8 cellular contexts compared by ENCODE assay signal in the genomic region with DNA sequence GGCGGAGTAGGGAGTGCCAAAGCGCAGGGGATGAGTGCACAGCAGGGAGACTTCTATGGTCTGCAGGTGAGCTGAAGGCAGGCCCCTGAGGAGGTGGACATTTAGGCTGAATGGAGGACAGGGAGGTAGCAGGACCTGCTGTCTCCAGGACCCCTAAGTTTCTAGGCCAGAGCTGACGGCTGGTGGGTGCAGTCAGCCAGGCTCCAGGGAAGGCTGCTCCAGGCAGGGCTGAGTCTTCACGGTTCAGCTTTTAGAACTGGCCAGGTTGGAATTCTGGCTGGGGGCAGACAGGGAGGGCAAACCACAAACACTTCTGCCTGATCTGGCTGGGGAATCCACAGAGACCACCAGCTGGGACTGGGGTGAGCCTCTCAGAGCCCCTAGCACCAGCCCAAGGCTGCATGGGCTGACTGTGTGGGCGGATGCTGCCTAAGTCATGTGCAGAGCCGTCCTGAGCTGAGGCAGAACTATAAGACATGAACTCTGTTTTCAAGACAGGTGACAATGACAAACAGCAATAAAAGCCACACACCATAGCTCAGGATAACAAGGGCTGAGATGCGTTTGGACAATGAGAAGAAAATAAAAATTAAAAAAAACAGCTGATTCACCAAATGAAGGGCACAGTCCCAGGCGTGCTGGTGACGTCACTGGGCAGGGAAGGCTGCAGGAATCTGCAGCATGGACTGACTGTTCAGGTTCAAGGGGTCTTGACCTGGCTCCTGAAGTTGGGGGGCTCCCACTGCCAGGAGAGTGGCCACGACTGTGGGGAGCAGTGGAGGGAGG. TPM values are rescaled to one million over a fixed set of nuclear protein-coding genes. Genes with fewer than 3 reads are reported as not detected.
DNase-seq lines count a peak whose midpoint lies in the region; TF ChIP-seq lines count a peak whose summit lies in the region.

No MANE protein-coding gene starts in this region.

- TF ChIP-seq RAD21 in neural cell (conservative IDR thresholded peaks at IDR 0.05), result no peak

- peak overlapping the region; percentile 94 for H3K27ac Mint-ChIP-seq in Calu3 (ENCODE audit: unreplicated experiment)

- H3K27me3 Mint-ChIP-seq in Calu3 (ENCODE audit: unreplicated experiment), result no peaks in the 10 kb centered on the region

- H2AFZ ChIP-seq in OCI-LY7 (ENCODE audit: low read length), result peak overlapping the region; percentile 71
- H2AFZ ChIP-seq in neural cell (ENCODE audit: low read depth, low read length), result no peak overlapping the region

- no peaks in the 10 kb centered on the region for H4K20me1 ChIP-seq in OCI-LY7 (ENCODE audit: insufficient read depth, low read length)
- H4K20me1 ChIP-seq in neural cell (ENCODE audit: insufficient read depth), result no peaks in the 10 kb centered on the region

- H3K36me3 Mint-ChIP-seq in Calu3 (ENCODE audit: insufficient read depth, unreplicated experiment), result peaks cover 58% of the 10 kb centered on the region

- POLR2A ChIA-PET in OCI-LY7 (lab: Charles Lee), result interaction anchor here (0.5 to 11.1 kb wide), 8 partner anchors 11 to 81 kb away, joined by 3 to 199 read pairs (median 16); partner anchors contain the start of genes MALAT1 and NEAT1

- no peak for TF ChIP-seq CTCF in Calu3 (IDR thresholded peaks at IDR 0.05; ENCODE audit: unreplicated experiment)
- 0 out of 2 replicates have a peak, but pooled peaks have one; percentile 15 for TF ChIP-seq CTCF in OCI-LY7 (conservative IDR thresholded peaks at IDR 0.05; ENCODE audit: low read length)
- no peak for TF ChIP-seq CTCF in neural cell (IDR thresholded peaks at IDR 0.05; ENCODE audit: poor library complexity, severe bottlenecking)

- H3K27me3 ChIP-seq in neural cell (ENCODE audit: insufficient read depth, low read depth, low read length), result no peaks in the 10 kb centered on the region

- peaks cover 77% of the 10 kb centered on the region for H3K4me1 Mint-ChIP-seq in Calu3 (ENCODE audit: low read depth, unreplicated experiment)

- peak overlapping the region; percentile 37 for H3K4me3 ChIP-seq in OCI-LY7 (ENCODE audit: low read depth, low read length, poor library complexity, severe bottlenecking)
- H3K4me3 ChIP-seq in neural cell (ENCODE audit: low read length), result peak overlapping the region; percentile 73

- no TSS peak for BruUV-seq in Calu3 (replicated peaks; lab: Mats Ljungman, UMichigan)
- no TSS peak for BruUV-seq in OCI-LY7 (replicated peaks; lab: Mats Ljungman, UMichigan)

- peak overlapping the region; percentile 99 for H3K9ac ChIP-seq in neural cell (ENCODE audit: low read length)

- no peaks in the 10 kb centered on the region for H3K9me2 ChIP-seq in OCI-LY7 (ENCODE audit: insufficient read depth, low read length)
- H3K9me2 ChIP-seq in neural cell (ENCODE audit: insufficient read depth, low read length), result no peaks in the 10 kb centered on the region

- intact Hi-C loops in Calu3 (cut with micrococcal nuclease; ENCODE audit: unreplicated experiment) (no loop called here), OCI-LY7 (cut with micrococcal nuclease; ENCODE audit: unreplicated experiment) (no loop called here)

- H3K9me3 Mint-ChIP-seq in Calu3 (ENCODE audit: low read depth, unreplicated experiment), result no peaks in the 10 kb centered on the region

- CTCF ChIA-PET in Calu3 (lab: Charles Lee), result interaction anchor here (1.0 to 3.3 kb wide), 4 partner anchors 8 to 69 kb away, joined by 4 to 20 read pairs (median 4); no protein-coding TSS in a partner anchor
- CTCF ChIA-PET in OCI-LY7 (lab: Charles Lee; ENCODE audit: unreplicated experiment), result interaction anchor here (0.8 to 2.2 kb wide), 6 partner anchors 8 to 68 kb away, joined by 3 to 9 read pairs (median 4); partner anchors contain the start of genes NEAT1 and SCYL1

- DNase-seq in Calu3, result no peak
- peak; percentile 63 for DNase-seq in OCI-LY7 (ENCODE audit: low spot score)
- no peak for DNase-seq in epithelial cell of prostate (ENCODE audit: low read depth, low spot score)
- DNase-seq in NCI-H1694 treated with DMSO at 0.1 percent for 48 hours (lab: John Stamatoyannopoulos, UW), result no peak
- no peak for DNase-seq in NCI-H2227 (lab: John Stamatoyannopoulos, UW; ENCODE audit: unreplicated experiment)
- no peak for DNase-seq in activated CD4-positive, alpha-beta T cell treated with anti-CD3 and anti-CD28 coated beads for 48 hours
- no peak for DNase-seq in GF-D8 (lab: John Stamatoyannopoulos, UW)

- H3K9me3 ChIP-seq in OCI-LY7 (ENCODE audit: low read length), result no peaks in the 10 kb centered on the region
- H3K9me3 ChIP-seq in neural cell (ENCODE audit: low read length), result no peaks in the 10 kb centered on the region

- no peaks in the 10 kb centered on the region for H3K79me2 ChIP-seq in OCI-LY7 (ENCODE audit: insufficient read depth, low read depth, low read length)
- H3K79me2 ChIP-seq in neural cell (replicated peaks; ENCODE audit: insufficient read depth, low read length), result peaks cover 88% of the 10 kb centered on the region

- TF ChIP-seq EP300 in neural cell (conservative IDR thresholded peaks at IDR 0.05; ENCODE audit: poor library complexity, severe bottlenecking), result no peak

- no peaks in the 10 kb centered on the region for H3K36me3 ChIP-seq in OCI-LY7 (ENCODE audit: insufficient read depth, low read length)
- no peaks in the 10 kb centered on the region for H3K36me3 ChIP-seq in neural cell (ENCODE audit: insufficient read depth, low read length)

- H3K4me1 ChIP-seq in OCI-LY7 (ENCODE audit: insufficient read depth, low read length, poor library complexity, severe bottlenecking), result peaks cover 70% of the 10 kb centered on the region

- H3K27ac ChIP-seq in OCI-LY7 (ENCODE audit: low read depth, low read length, poor library complexity, severe bottlenecking) (peak overlapping the region; percentile 65), epithelial cell of prostate (peak overlapping the region; percentile 100), neural cell (ENCODE audit: low read length) (peak overlapping the region; percentile 100)

- H3K4me2 ChIP-seq in OCI-LY7 (ENCODE audit: low read length) (peak overlapping the region; percentile 60), neural cell (ENCODE audit: low read length) (peak overlapping the region; percentile 96)

- H3F3A ChIP-seq in neural cell (ENCODE audit: insufficient read depth, low read length, poor library complexity, severe bottlenecking), result peaks cover 18% of the 10 kb centered on the region

- peak overlapping the region; percentile 44 for H3K4me3 Mint-ChIP-seq in Calu3 (ENCODE audit: low read depth, unreplicated experiment)

TF ChIP-seq in neural cell, 6 proteins besides CTCF, POLR2A, EP300 and RAD21:
- TF ChIP-seq, protein P1, sequence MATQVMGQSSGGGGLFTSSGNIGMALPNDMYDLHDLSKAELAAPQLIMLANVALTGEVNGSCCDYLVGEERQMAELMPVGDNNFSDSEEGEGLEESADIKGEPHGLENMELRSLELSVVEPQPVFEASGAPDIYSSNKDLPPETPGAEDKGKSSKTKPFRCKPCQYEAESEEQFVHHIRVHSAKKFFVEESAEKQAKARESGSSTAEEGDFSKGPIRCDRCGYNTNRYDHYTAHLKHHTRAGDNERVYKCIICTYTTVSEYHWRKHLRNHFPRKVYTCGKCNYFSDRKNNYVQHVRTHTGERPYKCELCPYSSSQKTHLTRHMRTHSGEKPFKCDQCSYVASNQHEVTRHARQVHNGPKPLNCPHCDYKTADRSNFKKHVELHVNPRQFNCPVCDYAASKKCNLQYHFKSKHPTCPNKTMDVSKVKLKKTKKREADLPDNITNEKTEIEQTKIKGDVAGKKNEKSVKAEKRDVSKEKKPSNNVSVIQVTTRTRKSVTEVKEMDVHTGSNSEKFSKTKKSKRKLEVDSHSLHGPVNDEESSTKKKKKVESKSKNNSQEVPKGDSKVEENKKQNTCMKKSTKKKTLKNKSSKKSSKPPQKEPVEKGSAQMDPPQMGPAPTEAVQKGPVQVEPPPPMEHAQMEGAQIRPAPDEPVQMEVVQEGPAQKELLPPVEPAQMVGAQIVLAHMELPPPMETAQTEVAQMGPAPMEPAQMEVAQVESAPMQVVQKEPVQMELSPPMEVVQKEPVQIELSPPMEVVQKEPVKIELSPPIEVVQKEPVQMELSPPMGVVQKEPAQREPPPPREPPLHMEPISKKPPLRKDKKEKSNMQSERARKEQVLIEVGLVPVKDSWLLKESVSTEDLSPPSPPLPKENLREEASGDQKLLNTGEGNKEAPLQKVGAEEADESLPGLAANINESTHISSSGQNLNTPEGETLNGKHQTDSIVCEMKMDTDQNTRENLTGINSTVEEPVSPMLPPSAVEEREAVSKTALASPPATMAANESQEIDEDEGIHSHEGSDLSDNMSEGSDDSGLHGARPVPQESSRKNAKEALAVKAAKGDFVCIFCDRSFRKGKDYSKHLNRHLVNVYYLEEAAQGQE (IDR thresholded peaks at IDR 0.05; ENCODE audit: borderline replicate concordance), result peak; percentile 82
- TF ChIP-seq TAF1 (IDR thresholded peaks at IDR 0.05; ENCODE audit: low read depth), result peak; percentile 15
- no peak for TF ChIP-seq MXI1 (conservative IDR thresholded peaks at IDR 0.05; ENCODE audit: poor library complexity, severe bottlenecking)
- no peak for TF ChIP-seq EZH2 (IDR thresholded peaks at IDR 0.05; ENCODE audit: borderline replicate concordance, insufficient read depth, low read length, poor library complexity, severe bottlenecking)

RNA-seq across cellular contexts. Expression of gene MALAT1, which starts 10.4 kb away (rescaled TPM):
- total RNA-seq in Calu3 (2022) (8,437 and 9,950 TPM in 2 replicates), OCI-LY7 (2022) (5,974 and 7,097 TPM in 2 replicates)
- total RNA-seq in OCI-LY7 (2014; rRNA removed; shearing (Covaris generic)), result 3,446 and 3,598 TPM in 2 replicates
- 1,383 and 1,630 TPM in 2 replicates for polyA plus RNA-seq in neural cell
- polyA minus RNA-seq in neural cell, result 48,171 and 65,838 TPM in 2 replicates

RNA-seq across cellular contexts. Expression of gene SCYL1, which starts 36.4 kb away (rescaled TPM):
- total RNA-seq in Calu3 (2022) (47.8 and 53.6 TPM in 2 replicates), OCI-LY7 (2022) (62.9 and 70.0 TPM in 2 replicates)
- total RNA-seq in OCI-LY7 (2014; rRNA removed; shearing (Covaris generic)), result 43.2 and 56.8 TPM in 2 replicates
- 48.3 and 56.2 TPM in 2 replicates for polyA plus RNA-seq in neural cell
- 35.3 and 55.3 TPM in 2 replicates for polyA minus RNA-seq in neural cell
